9 cellular contexts compared by ENCODE assay signal in the genomic region with DNA sequence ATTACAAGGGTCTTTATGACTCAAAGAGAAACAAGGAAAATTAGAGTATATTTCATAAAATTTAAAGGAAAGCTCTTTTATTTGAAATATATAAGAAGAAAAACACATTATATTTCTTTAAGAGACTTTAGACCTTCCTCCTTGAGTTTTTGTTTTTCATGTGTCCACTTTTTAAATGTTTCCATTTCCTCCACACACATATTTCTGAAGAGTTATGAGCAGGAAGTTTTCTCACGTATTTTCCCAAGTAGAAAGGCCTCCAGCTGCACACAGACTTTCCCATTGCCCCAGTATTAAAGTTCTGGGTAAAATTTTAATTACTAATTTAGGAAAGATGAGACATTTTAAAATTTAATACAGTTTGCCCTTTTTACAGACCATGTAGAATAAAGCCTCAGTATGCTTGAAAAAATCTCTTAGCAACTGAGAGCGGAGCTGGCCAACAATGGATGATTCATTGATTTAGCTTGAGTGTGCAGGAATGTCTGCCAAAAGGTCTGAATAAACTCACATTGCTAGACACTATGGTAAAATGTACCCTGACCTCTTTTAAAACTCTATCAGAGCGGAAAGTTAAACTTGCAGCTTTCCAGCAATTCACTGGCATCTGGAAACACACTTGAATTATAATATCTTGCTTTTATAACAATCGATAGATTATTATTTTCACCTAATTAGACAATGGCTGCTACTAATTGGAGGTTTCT. TPM values are rescaled to one million over a fixed set of nuclear protein-coding genes. Genes with fewer than 3 reads are reported as not detected.
DNase-seq lines count a peak whose midpoint lies in the region; ATAC-seq and TF ChIP-seq lines count a peak whose summit lies in the region.
"Had no signal": no experiment of that assay in that cellular context is flagged by ENCODE, and none has a peak within 500 bp of the region (broad histone marks: within the 10 kb centered on the region; RNA-seq: fewer than 3 reads in every experiment).

No MANE protein-coding gene starts in this region.

- no peaks in the 10 kb centered on the region for H3K27me3 ChIP-seq in A673 (replicated peaks; ENCODE audit: insufficient read depth, low read depth, low read length, poor library complexity)
- H3K27me3 ChIP-seq in Panc1 (ENCODE audit: control insufficient read depth, insufficient read depth, low read length), result no peaks in the 10 kb centered on the region
- H3K27me3 ChIP-seq: BLaER1 treated with 17β-estradiol and CSF1 and Interleukin-3, amounts not matched to agents 10 nM and 100 nM had no signal

- CTCF ChIA-PET in A673 (lab: Charles Lee) (no interaction called here), Panc1 (lab: Charles Lee) (interaction anchor here (0.5 to 1.5 kb wide), 5 partner anchors 20 to 222 kb away, joined by 3 to 6 read pairs (median 4); no protein-coding TSS in a partner anchor)

- POLR2A ChIA-PET in A673 (lab: Charles Lee; ENCODE audit: low non-redundant PET), result interaction anchor here (0.7 kb wide), 1 partner anchor 894 kb away, joined by 3 read pairs; no protein-coding TSS in a partner anchor
- POLR2A ChIA-PET in Panc1 (lab: Charles Lee), result interaction anchor here (0.6 to 1.1 kb wide), 4 partner anchors 20 to 172 kb away, joined by 3 to 7 read pairs (median 5); a partner anchor contains a TSS

- TF ChIP-seq CTCF in A673 (conservative IDR thresholded peaks at IDR 0.05; ENCODE audit: low read depth, low read length) (no peak), Panc1 (IDR thresholded peaks at IDR 0.05) (no peak)

- intact Hi-C loops in A673 (cut with micrococcal nuclease; ENCODE audit: unreplicated experiment), result no loop called here
- intact Hi-C loops in Panc1 (cut with micrococcal nuclease; ENCODE audit: unreplicated experiment), result no loop called here

- no peaks in the 10 kb centered on the region for H3K9me3 ChIP-seq in A673 (ENCODE audit: low read depth, low read length, poor library complexity, severe bottlenecking)
- H3K9me3 ChIP-seq in Panc1 (ENCODE audit: control insufficient read depth, insufficient read depth, low read depth, low read length), result no peaks in the 10 kb centered on the region
- H3K9me3 ChIP-seq: BLaER1 treated with 17β-estradiol and CSF1 and Interleukin-3, amounts not matched to agents 10 nM and 100 nM had no signal

- BruUV-seq in A673 (replicated peaks; lab: Mats Ljungman, UMichigan) (no TSS peak), Panc1 (replicated peaks; lab: Mats Ljungman, UMichigan) (no TSS peak)

- in situ Hi-C loops in Panc1 (cut with HindIII; ENCODE audit: low pct_unique_long_range_greater_than_20kb, low sequenced_read_pairs), result no loop called here

- H3K4me3 ChIP-seq in A673 (ENCODE audit: low read depth, low read length, poor library complexity, severe bottlenecking), result no peak overlapping the region
- peak overlapping the region in 1 of 2 experiments; percentile 23; a peak in 2 of 4 replicates for H3K4me3 ChIP-seq in Panc1 (ENCODE audit: low read depth in 2 of 2, low read length in 2 of 2)
- H3K4me3 ChIP-seq: BLaER1 treated with 17β-estradiol and CSF1 and Interleukin-3, amounts not matched to agents 10 nM and 100 nM had no signal

- no peak overlapping the region for H3K27ac ChIP-seq in A673 (ENCODE audit: low read depth, low read length, poor library complexity, severe bottlenecking)
- peak overlapping the region; percentile 81 for H3K27ac ChIP-seq in Panc1 (ENCODE audit: low read length)
- H3K27ac ChIP-seq: BLaER1 treated with 17β-estradiol and CSF1 and Interleukin-3, amounts not matched to agents 10 nM and 100 nM had no signal

- no peaks in the 10 kb centered on the region for H3K36me3 ChIP-seq in A673 (ENCODE audit: insufficient read depth, low read length, poor library complexity, severe bottlenecking)
- no peaks in the 10 kb centered on the region for H3K36me3 ChIP-seq in Panc1 (ENCODE audit: control insufficient read depth, insufficient read depth, low read length)
- H3K36me3 ChIP-seq: BLaER1 treated with 17β-estradiol and CSF1 and Interleukin-3, amounts not matched to agents 10 nM and 100 nM had no signal

- DNase-seq in A673 (ENCODE audit: low spot score) (peak; percentile 59), Panc1 (ENCODE audit: low read depth, low spot score) (peak; percentile 76), fibroblast of gingiva (ENCODE audit: low read depth) (peak; percentile 91), myocyte (ENCODE audit: low read depth) (peak; percentile 73), NCI-H1694 treated with DMSO at 0.1 percent for 48 hours (lab: John Stamatoyannopoulos, UW) (no peak), NCI-H2171 (lab: John Stamatoyannopoulos, UW) (no peak)
- no peak for DNase-seq in activated CD8-positive, alpha-beta memory T cell treated with anti-CD3 and anti-CD28 coated beads for 24 hours
- no peak for DNase-seq in activated effector memory CD4-positive, alpha-beta T cell treated with anti-CD3 and anti-CD28 coated beads, Interleukin-2, amount 50 U/mL, for 16 hours

- H3K4me1 ChIP-seq in A673 (ENCODE audit: insufficient read depth, low read length, poor library complexity, severe bottlenecking) (peaks cover 6% of the 10 kb centered on the region), Panc1 (ENCODE audit: control insufficient read depth, insufficient read depth, low read length) (peaks cover 49% of the 10 kb centered on the region)
- H3K4me1 ChIP-seq: BLaER1 treated with 17β-estradiol and CSF1 and Interleukin-3, amounts not matched to agents 10 nM and 100 nM had no signal

- peak; percentile 90 for ATAC-seq in Panc1

RNA-seq across cellular contexts. Expression of a gene that starts 57.9 kb away (rescaled TPM):
- 32.5 and 35.0 TPM in 2 replicates for total RNA-seq in A673 (2021)
- total RNA-seq in Panc1 (2021; ENCODE audit: unreplicated experiment), result 85.4 TPM
- polyA plus RNA-seq in Panc1 (2012; ENCODE audit: insufficient read length), result 34.5 TPM
- total RNA-seq in myocyte, result 16.3 and 18.1 TPM in 2 replicates
- polyA plus RNA-seq in myocyte (2012), result 37.5 TPM

Comparison
In these comparisons a context has a peak if more than half of its experiments do, and no peak if none do; other contexts are left out.
1. DNase-seq: peak in A673 (single experiment), Panc1 (single experiment), fibroblast of gingiva (single experiment) and myocyte (single experiment); none in activated CD8-positive, alpha-beta memory T cell treated with anti-CD3 and anti-CD28 coated beads for 24 hours (single experiment), NCI-H1694 treated with DMSO at 0.1 percent for 48 hours (single experiment), activated effector memory CD4-positive, alpha-beta T cell treated with anti-CD3 and anti-CD28 coated beads, Interleukin-2, amount 50 U/mL, for 16 hours (single experiment) and NCI-H2171 (single experiment).